Comparison of ENCODE assay signal across 23 cellular contexts in genomic region chr2:177989029-177989885, GRCh38.
DNase-seq lines count a peak whose midpoint lies in the region; ATAC-seq, FAIRE-seq and TF ChIP-seq lines count a peak whose summit lies in the region.
"Had no signal": no experiment of that assay in that cellular context is flagged by ENCODE, and none has a peak within 500 bp of the region (broad histone marks: within the 10 kb centered on the region; RNA-seq: fewer than 3 reads in every experiment).

No MANE protein-coding gene starts in this region.

- H3F3A ChIP-seq in SK-N-SH (replicated peaks; ENCODE audit: insufficient read depth) (peaks cover 22% of the 10 kb centered on the region), smooth muscle cell (ENCODE audit: low read depth) (no peaks in the 10 kb centered on the region)

- H3K27ac ChIP-seq in SK-N-SH (ENCODE audit: low read depth in 2 of 2, low read length in 1 of 2) (peak overlapping the region in 1 of 2 experiments; percentile 69; a peak in 2 of 4 replicates), smooth muscle cell (ENCODE audit: low read depth) (peak overlapping the region; percentile 58)
- H3K27ac ChIP-seq: C4-2B, left ventricle myocardium inferior, sigmoid colon had no signal

- H4K20me1 ChIP-seq in SK-N-SH (ENCODE audit: insufficient read depth) (no peaks in the 10 kb centered on the region), smooth muscle cell (ENCODE audit: low read depth) (no peaks in the 10 kb centered on the region)

- TF ChIP-seq EP300 in SK-N-SH (IDR thresholded peaks at IDR 0.05; ENCODE audit: borderline replicate concordance in 1 of 2, low read depth in 1 of 2, low read length in 1 of 2): no peak

- H3K36me3 ChIP-seq in SK-N-SH (replicated peaks in 1 of 2; ENCODE audit: control insufficient read depth in 1 of 2, insufficient read depth in 2 of 2, low read length in 1 of 2): no peaks in the 10 kb centered on the region
- no peaks in the 10 kb centered on the region for H3K36me3 ChIP-seq in smooth muscle cell (ENCODE audit: low read depth)
- H3K36me3 ChIP-seq: left ventricle myocardium inferior, sigmoid colon had no signal

- no peak for TF ChIP-seq CTCF in SK-N-SH (IDR thresholded peaks at IDR 0.05)
- TF ChIP-seq CTCF in fibroblast of the aortic adventitia (IDR thresholded peaks at IDR 0.05; ENCODE audit: insufficient read depth, low read length): no peak
- TF ChIP-seq CTCF in smooth muscle cell (IDR thresholded peaks at IDR 0.05; ENCODE audit: borderline replicate concordance, insufficient read depth, poor library complexity, severe bottlenecking): no peak

- CTCF ChIA-PET in SK-N-SH (lab: Yijun Ruan, JAX): interaction anchor here (0.7 to 2.0 kb wide), 5 partner anchors 11 to 425 kb away, joined by 3 to 8 read pairs (median 4); partner anchors contain the start of gene RBM45

- H3K27me3 ChIP-seq in SK-N-SH (ENCODE audit: insufficient read depth): no peaks in the 10 kb centered on the region
- H3K27me3 ChIP-seq in smooth muscle cell (ENCODE audit: low read depth): no peaks in the 10 kb centered on the region
- H3K27me3 ChIP-seq: sigmoid colon had no signal

- FAIRE-seq in GM19239 (lab: Jason Lieb, UNC): no peak

- no peaks in the 10 kb centered on the region for H3K9me3 ChIP-seq in SK-N-SH
- H3K9me3 ChIP-seq in smooth muscle cell (replicated peaks; ENCODE audit: low read depth): no peaks in the 10 kb centered on the region
- H3K9me3 ChIP-seq: left ventricle myocardium inferior, sigmoid colon had no signal

- DNase-seq in ELR (ENCODE audit: low read depth): peak; percentile 62
- no peak for DNase-seq in SK-N-SH
- DNase-seq in fibroblast of the aortic adventitia (ENCODE audit: low read depth): peak; percentile 16
- DNase-seq in smooth muscle cell (lab: John Stamatoyannopoulos, UW; ENCODE audit: unreplicated experiment): no peak
- DNase-seq in stimulated activated CD4-positive, alpha-beta T cell treated with anti-CD3 and anti-CD28 coated beads, Interleukin-12 subunit alpha, Interleukin-12 subunit beta, amount 100 ng/mL, for 4 hours: no peak
- DNase-seq in GM19239 (ENCODE audit: insufficient read length, low spot score): no peak
- DNase-seq: activated B cell treated with CpG ODN at 0.5 μM for 24 hours; activated CD8-positive, alpha-beta memory T cell treated with anti-CD3 and anti-CD28 coated beads for 24 hours; activated naive CD8-positive, alpha-beta T cell treated with anti-CD3 and anti-CD28 coated beads, Interleukin-2, amount 10 ng/mL, durations not matched to agents 7 days and 5 days; central memory CD4-positive, alpha-beta T cell; DMS153; endodermal cell; foreskin fibroblast; H7; left ventricle myocardium inferior; NCI-H146; NCI-H2227 treated with DMSO at 0.1 percent for 48 hours; SHP77 treated with DMSO at 0.1 percent for 48 hours; sigmoid colon; stimulated activated CD4-positive, alpha-beta T cell treated with anti-CD3 and anti-CD28 coated beads, Interleukin-2, amount 100 ng/mL, for 48 hours; T-helper 2 cell had no signal

- H3K4me1 ChIP-seq in SK-N-SH (ENCODE audit: control insufficient read depth in 1 of 2, insufficient read depth in 2 of 2, low read depth in 1 of 2, low read length in 1 of 2): peaks cover 5 to 9% of the 10 kb centered on the region in 2 experiments
- no peaks in the 10 kb centered on the region for H3K4me1 ChIP-seq in smooth muscle cell (ENCODE audit: low read depth)
- H3K4me1 ChIP-seq: left ventricle myocardium inferior, sigmoid colon had no signal

- POLR2A ChIA-PET in SK-N-SH (lab: Yijun Ruan, JAX): no interaction called here

- WGBS in SK-N-SH (ENCODE audit: low lambda C conversion rate): 28% methylated on average over 4 of the region's 4 CpGs
- 75% methylated on average over 4 of the region's 4 CpGs for WGBS in smooth muscle cell (ENCODE audit: low lambda C conversion rate)

- H3K9me2 ChIP-seq in SK-N-SH: no peaks in the 10 kb centered on the region

- H3K4me3 ChIP-seq in SK-N-SH (ENCODE audit: low read depth in 2 of 2, low read length in 1 of 2): peak overlapping the region in 1 of 2 experiments; percentile 8; a peak in 1 of 4 replicates
- no peak overlapping the region for H3K4me3 ChIP-seq in fibroblast of the aortic adventitia (ENCODE audit: low read depth, low read length)
- no peak overlapping the region for H3K4me3 ChIP-seq in smooth muscle cell
- H3K4me3 ChIP-seq: left ventricle myocardium inferior, sigmoid colon had no signal

- H3K9ac ChIP-seq in SK-N-SH (peak overlapping the region; percentile 28; the same call in 1 of the 2 replicates), smooth muscle cell (ENCODE audit: low read depth) (no peak overlapping the region)

- no peak for ATAC-seq in HG02884 (IDR thresholded peaks at IDR 0.05; ENCODE audit: unreplicated experiment)

- H2AFZ ChIP-seq in SK-N-SH (ENCODE audit: low read depth): peak overlapping the region; percentile 10
- no peak overlapping the region for H2AFZ ChIP-seq in smooth muscle cell (ENCODE audit: low read depth)

- peak overlapping the region; percentile 47; the same call in 1 of the 2 replicates for H3K4me2 ChIP-seq in SK-N-SH
- H3K4me2 ChIP-seq in smooth muscle cell: no peak overlapping the region

- no peak for TF ChIP-seq RAD21 in SK-N-SH (IDR thresholded peaks at IDR 0.05; ENCODE audit: low read length)

- H3K79me2 ChIP-seq in SK-N-SH (ENCODE audit: insufficient read depth) (no peaks in the 10 kb centered on the region), smooth muscle cell (ENCODE audit: low read depth) (no peaks in the 10 kb centered on the region)

TF ChIP-seq in SK-N-SH, 30 proteins besides CTCF, POLR2A, EP300 and RAD21:
- TF ChIP-seq GABPA (IDR thresholded peaks at IDR 0.05; ENCODE audit: low read depth) (no peak), JUND (IDR thresholded peaks at IDR 0.05) (0 out of 2 replicates have a peak, but pooled peaks have one; percentile 12), TCF12 (IDR thresholded peaks at IDR 0.05) (peak; percentile 20; the same call in 1 of the 2 replicates), NFIC (IDR thresholded peaks at IDR 0.05; ENCODE audit: borderline replicate concordance) (peak; percentile 19; the same call in 1 of the 2 replicates), MAX (IDR thresholded peaks at IDR 0.05; ENCODE audit: low read depth) (no peak), FOSL2 (IDR thresholded peaks at IDR 0.05; ENCODE audit: borderline replicate concordance, low read depth) (peak; percentile 16; the same call in 1 of the 2 replicates), PBX3 (IDR thresholded peaks at IDR 0.05) (0 out of 2 replicates have a peak, but pooled peaks have one; percentile 28)

Comparison
In these comparisons a context has a peak if more than half of its experiments do, and no peak if none do; other contexts are left out.
1. DNase-seq: peak in ELR (single experiment) and fibroblast of the aortic adventitia (single experiment); none in SK-N-SH (single experiment), smooth muscle cell (single experiment), stimulated activated CD4-positive, alpha-beta T cell treated with anti-CD3 and anti-CD28 coated beads, Interleukin-12 subunit alpha, Interleukin-12 subunit beta, amount 100 ng/mL, for 4 hours (single experiment) and GM19239 (single experiment).